ENCODE assay signal across 33 cellular contexts in genomic region chr1:192705510-192705909, GRCh38.
"Had no signal": no experiment of that assay in that cellular context is flagged by ENCODE, and none has a peak within 500 bp of the region (broad histone marks: within the 10 kb centered on the region; RNA-seq: fewer than 3 reads in every experiment).

No MANE protein-coding gene starts in this region.

- H3K4me3 ChIP-seq: ascending aorta, body of pancreas, breast epithelium, cardiac muscle cell had no signal

- H3K9me3 ChIP-seq: ascending aorta, body of pancreas, breast epithelium had no signal

- H3K27me3 ChIP-seq: ascending aorta, body of pancreas, brain microvascular endothelial cell, breast epithelium, cardiac muscle cell had no signal

- H3K36me3 ChIP-seq: ascending aorta, brain microvascular endothelial cell, breast epithelium, cardiac muscle cell had no signal

- ATAC-seq: activated naive CD4-positive, alpha-beta T cell treated with anti-CD3 and anti-CD28 coated beads, Interleukin-2, amount 50 U/mL, for 72 hours; activated naive CD8-positive, alpha-beta T cell treated with anti-CD3 and anti-CD28 coated beads, Interleukin-2, amount 50 U/mL, for 24 hours; activated T-cell treated with anti-CD3 and anti-CD28 coated beads, Interleukin-2, amount 50 U/mL, for 4 hours; activated T-cell treated with anti-CD3 and anti-CD28 coated beads, Interleukin-2, amount 50 U/mL, for 72 hours; activated T-helper 17 cell treated with anti-CD3 and anti-CD28 coated beads, Interleukin-2, amount 50 U/mL, for 72 hours; body of pancreas had no signal

- DNase-seq: activated effector memory CD4-positive, alpha-beta T cell treated with anti-CD3 and anti-CD28 coated beads, Interleukin-2, amount 50 U/mL, for 16 hours; activated gamma-delta T cell; activated gamma-delta T cell treated with Interleukin-2 at 50 U/mL for 16 hours; activated naive CD4-positive, alpha-beta T cell; activated naive CD4-positive, alpha-beta T cell treated with anti-CD3 and anti-CD28 coated beads for 36 hours; activated naive CD4-positive, alpha-beta T cell treated with anti-CD3 and anti-CD28 coated beads, Interleukin-2, amount 10 ng/mL, durations not matched to agents 7 days and 5 days; activated naive CD4-positive, alpha-beta T cell treated with anti-CD3 and anti-CD28 coated beads, Interleukin-2, amount 50 U/mL, for 16 hours; activated naive CD4-positive, alpha-beta T cell treated with Interleukin-2 at 50 U/mL for 16 hours; activated naive CD8-positive, alpha-beta T cell treated with anti-CD3 and anti-CD28 coated beads for 36 hours; activated naive CD8-positive, alpha-beta T cell treated with anti-CD3 and anti-CD28 coated beads, Interleukin-2, amount 10 ng/mL, durations not matched to agents 7 days and 5 days; activated naive CD8-positive, alpha-beta T cell treated with anti-CD3 and anti-CD28 coated beads, Interleukin-2, amount 50 U/mL, for 24 hours; activated T-cell treated with anti-CD3 and anti-CD28 coated beads for 4 hours; activated T-cell treated with anti-CD3 and anti-CD28 coated beads, Interleukin-2, amount 50 U/mL, for 1 hour; activated T-cell treated with anti-CD3 and anti-CD28 coated beads, Interleukin-2, amount 50 U/mL, for 24 hours; activated T-cell treated with anti-CD3 and anti-CD28 coated beads, Interleukin-2, amount 50 U/mL, for 4 hours; activated T-cell treated with anti-CD3 and anti-CD28 coated beads, Interleukin-2, amount 50 U/mL, for 48 hours; activated T-cell treated with anti-CD3 and anti-CD28 coated beads, Interleukin-2, amount 50 U/mL, for 72 hours; amniotic stem cell; amygdala; anterior cingulate cortex; aorta; body of pancreas; brain microvascular endothelial cell; caudate nucleus; central memory CD4-positive, alpha-beta T cell; cerebellar nuclear complex had no signal

- H3K4me1 ChIP-seq: ascending aorta had no signal

- H3K27ac ChIP-seq: ascending aorta, body of pancreas, brain microvascular endothelial cell, breast epithelium, cardiac muscle cell had no signal

- FAIRE-seq: astrocyte, bronchial epithelial cell had no signal
